ENCODE assay signal across 28 cellular contexts in genomic region chr4:76670631-76671030, GRCh38.
"Had no signal": no experiment of that assay in that cellular context is flagged by ENCODE, and none has a peak within 500 bp of the region (broad histone marks: within the 10 kb centered on the region; RNA-seq: fewer than 3 reads in every experiment).

No MANE protein-coding gene starts in this region.

- H3K4me3 ChIP-seq: adrenal gland, body of pancreas, breast epithelium had no signal

- H3K9me3 ChIP-seq: adrenal gland, body of pancreas, breast epithelium had no signal

- H3K27ac ChIP-seq: adrenal gland, body of pancreas, brain microvascular endothelial cell, breast epithelium, VCaP had no signal

- DNase-seq: activated B cell treated with CpG ODN at 0.5 μM for 24 hours; activated CD4-positive, alpha-beta memory T cell treated with anti-CD3 and anti-CD28 coated beads for 36 hours; activated CD4-positive, alpha-beta T cell treated with anti-CD3 and anti-CD28 coated beads for 4 hours; activated CD4-positive, alpha-beta T cell treated with anti-CD3 and anti-CD28 coated beads, Interleukin-2, amount 10 ng/mL, durations not matched to agents 24 days and 14 days; activated CD4-positive, alpha-beta T cell treated with anti-CD3 and anti-CD28 coated beads, Interleukin-2, amount 50 U/mL, for 1 hour; activated CD4-positive, alpha-beta T cell treated with anti-CD3 and anti-CD28 coated beads, Interleukin-2, amount 50 U/mL, for 4 hours; activated CD4-positive, CD25-positive, alpha-beta regulatory T cell treated with anti-CD3 and anti-CD28 coated beads, Interleukin-2, amount 50 U/mL, for 72 hours; activated CD8-positive, alpha-beta memory T cell treated with anti-CD3 and anti-CD28 coated beads, Interleukin-2, amount 50 U/mL, for 4 hours; activated CD8-positive, alpha-beta T cell treated with anti-CD3 and anti-CD28 coated beads for 36 hours; activated effector memory CD4-positive, alpha-beta T cell treated with anti-CD3 and anti-CD28 coated beads, Interleukin-2, amount 50 U/mL, for 16 hours; activated gamma-delta T cell treated with Interleukin-2 at 50 U/mL for 16 hours; activated naive CD4-positive, alpha-beta T cell; activated naive CD4-positive, alpha-beta T cell treated with anti-CD3 and anti-CD28 coated beads for 36 hours; activated naive CD4-positive, alpha-beta T cell treated with anti-CD3 and anti-CD28 coated beads, Interleukin-2, amount 50 U/mL, for 16 hours; activated naive CD8-positive, alpha-beta T cell treated with anti-CD3 and anti-CD28 coated beads for 36 hours; activated T-cell treated with anti-CD3 and anti-CD28 coated beads for 4 hours; activated T-cell treated with anti-CD3 and anti-CD28 coated beads, Interleukin-2, amount 50 U/mL, for 1 hour; activated T-cell treated with anti-CD3 and anti-CD28 coated beads, Interleukin-2, amount 50 U/mL, for 4 hours; activated T-cell treated with anti-CD3 and anti-CD28 coated beads, Interleukin-2, amount 50 U/mL, for 72 hours; adrenal gland; amniotic stem cell; aorta; body of pancreas; brain microvascular endothelial cell; central memory CD4-positive, alpha-beta T cell; T-helper 17 cell had no signal

- H3K27me3 ChIP-seq: adrenal gland, body of pancreas, brain microvascular endothelial cell, breast epithelium had no signal

- H3K36me3 ChIP-seq: adrenal gland, brain microvascular endothelial cell, breast epithelium had no signal

- H3K4me1 ChIP-seq: adrenal gland, breast epithelium had no signal
